1 cellular context compared by ENCODE assay signal in the genomic region with DNA sequence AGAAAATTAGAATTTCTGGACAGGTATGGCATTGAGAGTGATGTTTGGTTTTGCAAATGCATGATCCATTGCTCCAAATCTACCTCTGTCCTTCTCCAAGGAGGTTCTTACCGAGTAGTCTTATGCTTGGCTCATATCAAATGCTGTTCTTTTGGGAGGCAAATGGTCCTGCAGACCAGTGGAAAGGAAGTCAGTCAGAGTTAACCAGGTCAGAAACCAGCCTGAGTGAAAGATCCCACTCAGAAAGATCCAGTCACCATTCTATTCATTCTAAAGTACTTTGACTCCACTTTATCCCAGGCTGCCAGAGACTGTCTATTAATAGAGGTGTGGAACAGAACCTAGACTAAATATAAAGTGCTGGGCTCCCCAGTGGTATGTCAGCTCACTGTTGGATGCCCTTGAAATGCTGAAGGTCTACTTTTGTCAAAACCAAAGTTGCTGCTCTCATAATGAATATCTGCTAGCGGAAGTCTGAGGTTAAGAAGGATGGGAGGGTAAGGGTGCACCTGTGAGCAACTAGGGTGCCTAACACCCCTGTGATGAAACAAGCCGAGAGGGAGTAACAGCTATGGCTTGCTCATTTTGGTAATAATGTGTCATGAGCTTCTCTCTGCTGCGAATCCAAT.
A peak's percentile ranks its signal among the peaks of the same experiment; 100 is the strongest.
TF ChIP-seq lines count a peak whose summit lies in the region.

No MANE protein-coding gene starts in this region.

TF ChIP-seq in GM12878, 131 proteins besides CTCF, POLR2A, EP300 and RAD21 (continued from another document):
- TF ChIP-seq, protein P1, sequence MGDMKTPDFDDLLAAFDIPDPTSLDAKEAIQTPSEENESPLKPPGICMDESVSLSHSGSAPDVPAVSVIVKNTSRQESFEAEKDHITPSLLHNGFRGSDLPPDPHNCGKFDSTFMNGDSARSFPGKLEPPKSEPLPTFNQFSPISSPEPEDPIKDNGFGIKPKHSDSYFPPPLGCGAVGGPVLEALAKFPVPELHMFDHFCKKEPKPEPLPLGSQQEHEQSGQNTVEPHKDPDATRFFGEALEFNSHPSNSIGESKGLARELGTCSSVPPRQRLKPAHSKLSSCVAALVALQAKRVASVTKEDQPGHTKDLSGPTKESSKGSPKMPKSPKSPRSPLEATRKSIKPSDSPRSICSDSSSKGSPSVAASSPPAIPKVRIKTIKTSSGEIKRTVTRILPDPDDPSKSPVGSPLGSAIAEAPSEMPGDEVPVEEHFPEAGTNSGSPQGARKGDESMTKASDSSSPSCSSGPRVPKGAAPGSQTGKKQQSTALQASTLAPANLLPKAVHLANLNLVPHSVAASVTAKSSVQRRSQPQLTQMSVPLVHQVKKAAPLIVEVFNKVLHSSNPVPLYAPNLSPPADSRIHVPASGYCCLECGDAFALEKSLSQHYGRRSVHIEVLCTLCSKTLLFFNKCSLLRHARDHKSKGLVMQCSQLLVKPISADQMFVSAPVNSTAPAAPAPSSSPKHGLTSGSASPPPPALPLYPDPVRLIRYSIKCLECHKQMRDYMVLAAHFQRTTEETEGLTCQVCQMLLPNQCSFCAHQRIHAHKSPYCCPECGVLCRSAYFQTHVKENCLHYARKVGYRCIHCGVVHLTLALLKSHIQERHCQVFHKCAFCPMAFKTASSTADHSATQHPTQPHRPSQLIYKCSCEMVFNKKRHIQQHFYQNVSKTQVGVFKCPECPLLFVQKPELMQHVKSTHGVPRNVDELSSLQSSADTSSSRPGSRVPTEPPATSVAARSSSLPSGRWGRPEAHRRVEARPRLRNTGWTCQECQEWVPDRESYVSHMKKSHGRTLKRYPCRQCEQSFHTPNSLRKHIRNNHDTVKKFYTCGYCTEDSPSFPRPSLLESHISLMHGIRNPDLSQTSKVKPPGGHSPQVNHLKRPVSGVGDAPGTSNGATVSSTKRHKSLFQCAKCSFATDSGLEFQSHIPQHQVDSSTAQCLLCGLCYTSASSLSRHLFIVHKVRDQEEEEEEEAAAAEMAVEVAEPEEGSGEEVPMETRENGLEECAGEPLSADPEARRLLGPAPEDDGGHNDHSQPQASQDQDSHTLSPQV (IDR thresholded peaks at IDR 0.05) = no peak
- TF ChIP-seq YY1 (IDR thresholded peaks at IDR 0.05; ENCODE audit: low read depth, low read length) (no peak), ZNF274 (IDR thresholded peaks at IDR 0.05; ENCODE audit: insufficient read depth, insufficient read length) (no peak), IKZF2 (IDR thresholded peaks at IDR 0.05) (peak in 1 of 2 experiments; percentile 34; a peak in 1 of 4 replicates), BCL11A (IDR thresholded peaks at IDR 0.05; ENCODE audit: low read depth, low read length) (peak; percentile 48; the same call in 1 of the 2 replicates), CREB1 (IDR thresholded peaks at IDR 0.05; ENCODE audit: low read depth) (peak; percentile 39; the same call in 1 of the 2 replicates), MYB (IDR thresholded peaks at IDR 0.05; ENCODE audit: borderline replicate concordance, low read depth, low read length) (no peak), ASH2L (IDR thresholded peaks at IDR 0.05; ENCODE audit: borderline replicate concordance, low read depth) (no peak), KLF5 (IDR thresholded peaks at IDR 0.05; ENCODE audit: partially characterized antibody) (no peak), TBL1XR1 (IDR thresholded peaks at IDR 0.05; ENCODE audit: low read depth, low read length) (no peak), KDM1A (IDR thresholded peaks at IDR 0.05; ENCODE audit: borderline replicate concordance) (no peak), EZH2 (IDR thresholded peaks at IDR 0.05; ENCODE audit: borderline replicate concordance, control insufficient read depth, low read depth, low read length) (no peak), IRF4 (IDR thresholded peaks at IDR 0.05; ENCODE audit: low read depth, low read length) (peak; percentile 83; the same call in 1 of the 2 replicates), POLR2AphosphoS5 (IDR thresholded peaks at IDR 0.05; ENCODE audit: low read length) (no peak), ZNF622 (IDR thresholded peaks at IDR 0.05) (no peak), WRNIP1 (IDR thresholded peaks at IDR 0.05; ENCODE audit: borderline replicate concordance, low read depth, low read length) (no peak), SIX5 (IDR thresholded peaks at IDR 0.05; ENCODE audit: low read depth, low read length, severe bottlenecking) (no peak), SMARCA5 (IDR thresholded peaks at IDR 0.05) (no peak), MTA2 (IDR thresholded peaks at IDR 0.05; ENCODE audit: low read depth) (no peak), BACH1 (IDR thresholded peaks at IDR 0.05; ENCODE audit: borderline replicate concordance) (no peak), ZBED1 (IDR thresholded peaks at IDR 0.05; ENCODE audit: borderline replicate concordance) (no peak), SP1 (IDR thresholded peaks at IDR 0.05; ENCODE audit: low read depth, low read length) (no peak)
- TF ChIP-seq, protein P2, sequence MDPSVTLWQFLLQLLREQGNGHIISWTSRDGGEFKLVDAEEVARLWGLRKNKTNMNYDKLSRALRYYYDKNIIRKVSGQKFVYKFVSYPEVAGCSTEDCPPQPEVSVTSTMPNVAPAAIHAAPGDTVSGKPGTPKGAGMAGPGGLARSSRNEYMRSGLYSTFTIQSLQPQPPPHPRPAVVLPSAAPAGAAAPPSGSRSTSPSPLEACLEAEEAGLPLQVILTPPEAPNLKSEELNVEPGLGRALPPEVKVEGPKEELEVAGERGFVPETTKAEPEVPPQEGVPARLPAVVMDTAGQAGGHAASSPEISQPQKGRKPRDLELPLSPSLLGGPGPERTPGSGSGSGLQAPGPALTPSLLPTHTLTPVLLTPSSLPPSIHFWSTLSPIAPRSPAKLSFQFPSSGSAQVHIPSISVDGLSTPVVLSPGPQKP (IDR thresholded peaks at IDR 0.05; ENCODE audit: low read depth, low read length) = no peak
- TF ChIP-seq, protein P3, sequence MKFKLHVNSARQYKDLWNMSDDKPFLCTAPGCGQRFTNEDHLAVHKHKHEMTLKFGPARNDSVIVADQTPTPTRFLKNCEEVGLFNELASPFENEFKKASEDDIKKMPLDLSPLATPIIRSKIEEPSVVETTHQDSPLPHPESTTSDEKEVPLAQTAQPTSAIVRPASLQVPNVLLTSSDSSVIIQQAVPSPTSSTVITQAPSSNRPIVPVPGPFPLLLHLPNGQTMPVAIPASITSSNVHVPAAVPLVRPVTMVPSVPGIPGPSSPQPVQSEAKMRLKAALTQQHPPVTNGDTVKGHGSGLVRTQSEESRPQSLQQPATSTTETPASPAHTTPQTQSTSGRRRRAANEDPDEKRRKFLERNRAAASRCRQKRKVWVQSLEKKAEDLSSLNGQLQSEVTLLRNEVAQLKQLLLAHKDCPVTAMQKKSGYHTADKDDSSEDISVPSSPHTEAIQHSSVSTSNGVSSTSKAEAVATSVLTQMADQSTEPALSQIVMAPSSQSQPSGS (IDR thresholded peaks at IDR 0.05; ENCODE audit: low read length) = peak; percentile 86
- TF ChIP-seq, protein P4, sequence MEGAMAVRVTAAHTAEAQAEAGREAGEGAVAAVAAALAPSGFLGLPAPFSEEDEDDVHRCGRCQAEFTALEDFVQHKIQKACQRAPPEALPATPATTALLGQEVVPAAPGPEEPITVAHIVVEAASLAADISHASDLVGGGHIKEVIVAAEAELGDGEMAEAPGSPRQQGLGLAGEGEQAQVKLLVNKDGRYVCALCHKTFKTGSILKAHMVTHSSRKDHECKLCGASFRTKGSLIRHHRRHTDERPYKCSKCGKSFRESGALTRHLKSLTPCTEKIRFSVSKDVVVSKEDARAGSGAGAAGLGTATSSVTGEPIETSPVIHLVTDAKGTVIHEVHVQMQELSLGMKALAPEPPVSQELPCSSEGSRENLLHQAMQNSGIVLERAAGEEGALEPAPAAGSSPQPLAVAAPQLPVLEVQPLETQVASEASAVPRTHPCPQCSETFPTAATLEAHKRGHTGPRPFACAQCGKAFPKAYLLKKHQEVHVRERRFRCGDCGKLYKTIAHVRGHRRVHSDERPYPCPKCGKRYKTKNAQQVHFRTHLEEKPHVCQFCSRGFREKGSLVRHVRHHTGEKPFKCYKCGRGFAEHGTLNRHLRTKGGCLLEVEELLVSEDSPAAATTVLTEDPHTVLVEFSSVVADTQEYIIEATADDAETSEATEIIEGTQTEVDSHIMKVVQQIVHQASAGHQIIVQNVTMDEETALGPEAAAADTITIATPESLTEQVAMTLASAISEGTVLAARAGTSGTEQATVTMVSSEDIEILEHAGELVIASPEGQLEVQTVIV (IDR thresholded peaks at IDR 0.05; ENCODE audit: borderline replicate concordance, partially characterized antibody) = no peak
- TF ChIP-seq, protein P5, sequence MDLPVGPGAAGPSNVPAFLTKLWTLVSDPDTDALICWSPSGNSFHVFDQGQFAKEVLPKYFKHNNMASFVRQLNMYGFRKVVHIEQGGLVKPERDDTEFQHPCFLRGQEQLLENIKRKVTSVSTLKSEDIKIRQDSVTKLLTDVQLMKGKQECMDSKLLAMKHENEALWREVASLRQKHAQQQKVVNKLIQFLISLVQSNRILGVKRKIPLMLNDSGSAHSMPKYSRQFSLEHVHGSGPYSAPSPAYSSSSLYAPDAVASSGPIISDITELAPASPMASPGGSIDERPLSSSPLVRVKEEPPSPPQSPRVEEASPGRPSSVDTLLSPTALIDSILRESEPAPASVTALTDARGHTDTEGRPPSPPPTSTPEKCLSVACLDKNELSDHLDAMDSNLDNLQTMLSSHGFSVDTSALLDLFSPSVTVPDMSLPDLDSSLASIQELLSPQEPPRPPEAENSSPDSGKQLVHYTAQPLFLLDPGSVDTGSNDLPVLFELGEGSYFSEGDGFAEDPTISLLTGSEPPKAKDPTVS (IDR thresholded peaks at IDR 0.05; ENCODE audit: low read depth, low read length) = no peak
- TF ChIP-seq, protein P6, sequence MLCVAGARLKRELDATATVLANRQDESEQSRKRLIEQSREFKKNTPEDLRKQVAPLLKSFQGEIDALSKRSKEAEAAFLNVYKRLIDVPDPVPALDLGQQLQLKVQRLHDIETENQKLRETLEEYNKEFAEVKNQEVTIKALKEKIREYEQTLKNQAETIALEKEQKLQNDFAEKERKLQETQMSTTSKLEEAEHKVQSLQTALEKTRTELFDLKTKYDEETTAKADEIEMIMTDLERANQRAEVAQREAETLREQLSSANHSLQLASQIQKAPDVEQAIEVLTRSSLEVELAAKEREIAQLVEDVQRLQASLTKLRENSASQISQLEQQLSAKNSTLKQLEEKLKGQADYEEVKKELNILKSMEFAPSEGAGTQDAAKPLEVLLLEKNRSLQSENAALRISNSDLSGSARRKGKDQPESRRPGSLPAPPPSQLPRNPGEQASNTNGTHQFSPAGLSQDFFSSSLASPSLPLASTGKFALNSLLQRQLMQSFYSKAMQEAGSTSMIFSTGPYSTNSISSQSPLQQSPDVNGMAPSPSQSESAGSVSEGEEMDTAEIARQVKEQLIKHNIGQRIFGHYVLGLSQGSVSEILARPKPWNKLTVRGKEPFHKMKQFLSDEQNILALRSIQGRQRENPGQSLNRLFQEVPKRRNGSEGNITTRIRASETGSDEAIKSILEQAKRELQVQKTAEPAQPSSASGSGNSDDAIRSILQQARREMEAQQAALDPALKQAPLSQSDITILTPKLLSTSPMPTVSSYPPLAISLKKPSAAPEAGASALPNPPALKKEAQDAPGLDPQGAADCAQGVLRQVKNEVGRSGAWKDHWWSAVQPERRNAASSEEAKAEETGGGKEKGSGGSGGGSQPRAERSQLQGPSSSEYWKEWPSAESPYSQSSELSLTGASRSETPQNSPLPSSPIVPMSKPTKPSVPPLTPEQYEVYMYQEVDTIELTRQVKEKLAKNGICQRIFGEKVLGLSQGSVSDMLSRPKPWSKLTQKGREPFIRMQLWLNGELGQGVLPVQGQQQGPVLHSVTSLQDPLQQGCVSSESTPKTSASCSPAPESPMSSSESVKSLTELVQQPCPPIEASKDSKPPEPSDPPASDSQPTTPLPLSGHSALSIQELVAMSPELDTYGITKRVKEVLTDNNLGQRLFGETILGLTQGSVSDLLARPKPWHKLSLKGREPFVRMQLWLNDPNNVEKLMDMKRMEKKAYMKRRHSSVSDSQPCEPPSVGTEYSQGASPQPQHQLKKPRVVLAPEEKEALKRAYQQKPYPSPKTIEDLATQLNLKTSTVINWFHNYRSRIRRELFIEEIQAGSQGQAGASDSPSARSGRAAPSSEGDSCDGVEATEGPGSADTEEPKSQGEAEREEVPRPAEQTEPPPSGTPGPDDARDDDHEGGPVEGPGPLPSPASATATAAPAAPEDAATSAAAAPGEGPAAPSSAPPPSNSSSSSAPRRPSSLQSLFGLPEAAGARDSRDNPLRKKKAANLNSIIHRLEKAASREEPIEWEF (IDR thresholded peaks at IDR 0.05; ENCODE audit: insufficient replicate concordance, low read depth, low read length) = no peak
- TF ChIP-seq, protein P7, sequence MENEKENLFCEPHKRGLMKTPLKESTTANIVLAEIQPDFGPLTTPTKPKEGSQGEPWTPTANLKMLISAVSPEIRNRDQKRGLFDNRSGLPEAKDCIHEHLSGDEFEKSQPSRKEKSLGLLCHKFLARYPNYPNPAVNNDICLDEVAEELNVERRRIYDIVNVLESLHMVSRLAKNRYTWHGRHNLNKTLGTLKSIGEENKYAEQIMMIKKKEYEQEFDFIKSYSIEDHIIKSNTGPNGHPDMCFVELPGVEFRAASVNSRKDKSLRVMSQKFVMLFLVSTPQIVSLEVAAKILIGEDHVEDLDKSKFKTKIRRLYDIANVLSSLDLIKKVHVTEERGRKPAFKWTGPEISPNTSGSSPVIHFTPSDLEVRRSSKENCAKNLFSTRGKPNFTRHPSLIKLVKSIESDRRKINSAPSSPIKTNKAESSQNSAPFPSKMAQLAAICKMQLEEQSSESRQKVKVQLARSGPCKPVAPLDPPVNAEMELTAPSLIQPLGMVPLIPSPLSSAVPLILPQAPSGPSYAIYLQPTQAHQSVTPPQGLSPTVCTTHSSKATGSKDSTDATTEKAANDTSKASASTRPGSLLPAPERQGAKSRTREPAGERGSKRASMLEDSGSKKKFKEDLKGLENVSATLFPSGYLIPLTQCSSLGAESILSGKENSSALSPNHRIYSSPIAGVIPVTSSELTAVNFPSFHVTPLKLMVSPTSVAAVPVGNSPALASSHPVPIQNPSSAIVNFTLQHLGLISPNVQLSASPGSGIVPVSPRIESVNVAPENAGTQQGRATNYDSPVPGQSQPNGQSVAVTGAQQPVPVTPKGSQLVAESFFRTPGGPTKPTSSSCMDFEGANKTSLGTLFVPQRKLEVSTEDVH (IDR thresholded peaks at IDR 0.05; ENCODE audit: low read depth, partially characterized antibody) = no peak
TF ChIP-seq in GM12878: peak in this region for 19.
